In the genomic region with DNA sequence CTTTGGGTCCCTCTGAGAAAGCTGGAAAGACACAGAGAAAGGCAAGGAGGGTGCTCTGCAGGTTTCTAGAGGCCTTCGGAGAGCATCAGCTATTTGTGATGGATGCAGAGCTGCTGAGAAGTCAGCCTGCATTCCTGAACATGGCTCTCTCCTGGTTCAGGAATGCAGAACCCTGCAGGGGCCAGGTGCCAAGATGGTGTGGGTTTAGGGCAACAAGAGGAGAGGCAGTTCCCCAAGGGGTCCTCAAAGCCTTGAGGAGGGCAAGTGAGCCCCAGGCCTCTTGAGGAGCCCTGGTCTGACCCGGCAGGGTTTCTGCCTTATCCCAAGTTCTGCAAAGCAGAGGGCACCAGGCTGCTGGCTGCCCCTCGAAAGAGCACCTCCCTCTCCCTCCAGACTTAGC, we compare ENCODE assay signal across 16 cellular contexts.
A peak's percentile ranks its signal among the peaks of the same experiment; 100 is the strongest.
DNase-seq lines count a peak whose midpoint lies in the region; ATAC-seq and TF ChIP-seq lines count a peak whose summit lies in the region.
"Had no signal": no experiment of that assay in that cellular context is flagged by ENCODE, and none has a peak within 500 bp of the region (broad histone marks: within the 10 kb centered on the region; RNA-seq: fewer than 3 reads in every experiment).

No MANE protein-coding gene starts in this region.

- intact Hi-C loops in OCI-LY7 (cut with micrococcal nuclease; ENCODE audit: unreplicated experiment): no loop called here

- H3K4me2 ChIP-seq in osteoblast (ENCODE audit: insufficient read depth, low read length): no peak overlapping the region
- no peak overlapping the region for H3K4me2 ChIP-seq in OCI-LY7 (ENCODE audit: low read length)
- H3K4me2 ChIP-seq: A549 had no signal

- H2AFZ ChIP-seq in osteoblast (ENCODE audit: low read length): no peak overlapping the region
- H2AFZ ChIP-seq in OCI-LY7 (ENCODE audit: low read length): no peak overlapping the region

- H3K9me2 ChIP-seq in OCI-LY7 (ENCODE audit: insufficient read depth, low read length): no peaks in the 10 kb centered on the region

- no peaks in the 10 kb centered on the region for H3K36me3 ChIP-seq in H7 (replicated peaks; ENCODE audit: control insufficient read depth, insufficient read depth, low read length)
- H3K36me3 ChIP-seq in endodermal cell (ENCODE audit: control insufficient read depth, insufficient read depth, low read length): no peaks in the 10 kb centered on the region
- no peaks in the 10 kb centered on the region for H3K36me3 ChIP-seq in osteoblast (ENCODE audit: insufficient read depth, low read length)
- H3K36me3 ChIP-seq in OCI-LY7 (ENCODE audit: insufficient read depth, low read length): no peaks in the 10 kb centered on the region
- H3K36me3 ChIP-seq: BE2C had no signal

- H3K4me1 ChIP-seq in endodermal cell (ENCODE audit: control insufficient read depth, insufficient read depth, low read length): no peaks in the 10 kb centered on the region
- peaks cover 10% of the 10 kb centered on the region for H3K4me1 ChIP-seq in osteoblast (ENCODE audit: insufficient read depth, low read length)
- no peaks in the 10 kb centered on the region for H3K4me1 ChIP-seq in OCI-LY7 (ENCODE audit: insufficient read depth, low read length, poor library complexity, severe bottlenecking)
- H3K4me1 ChIP-seq: A549 had no signal

- H3K9ac ChIP-seq in endodermal cell (ENCODE audit: extremely low read depth, low read length, poor library complexity, severe bottlenecking): no peak overlapping the region

- H3K27ac ChIP-seq in endodermal cell (ENCODE audit: low read depth, low read length) (no peak overlapping the region), osteoblast (ENCODE audit: low read depth, low read length) (no peak overlapping the region), OCI-LY7 (ENCODE audit: low read depth, low read length, poor library complexity, severe bottlenecking) (no peak overlapping the region)
- H3K27ac ChIP-seq: A549 had no signal

- H3K4me3 ChIP-seq in H7 (ENCODE audit: insufficient read depth, low read depth, low read length) (no peak overlapping the region), endodermal cell (ENCODE audit: low read length) (no peak overlapping the region), osteoblast (ENCODE audit: insufficient read depth, low read length) (no peak overlapping the region), OCI-LY7 (ENCODE audit: low read depth, low read length, poor library complexity, severe bottlenecking) (no peak overlapping the region)
- H3K4me3 ChIP-seq: A549, GM12878 had no signal

- H3K79me2 ChIP-seq in osteoblast (ENCODE audit: insufficient read depth, low read length) (no peaks in the 10 kb centered on the region), OCI-LY7 (ENCODE audit: insufficient read depth, low read depth, low read length) (no peaks in the 10 kb centered on the region)

- POLR2A ChIA-PET in OCI-LY7 (lab: Charles Lee): no interaction called here

- H3K36me3 Mint-ChIP-seq in endodermal cell (ENCODE audit: low read depth): no peaks in the 10 kb centered on the region
- H3K36me3 Mint-ChIP-seq: CD8-positive, alpha-beta memory T cell had no signal

- no peak for TF ChIP-seq CTCF in endodermal cell (conservative IDR thresholded peaks at IDR 0.05)
- no peak for TF ChIP-seq CTCF in osteoblast (IDR thresholded peaks at IDR 0.05; ENCODE audit: extremely low read depth, low read depth, low read length)
- TF ChIP-seq CTCF in OCI-LY7 (conservative IDR thresholded peaks at IDR 0.05; ENCODE audit: low read length): no peak

- H3K27me3 ChIP-seq in H7 (ENCODE audit: control insufficient read depth, insufficient read depth, low read length) (no peaks in the 10 kb centered on the region), endodermal cell (ENCODE audit: control insufficient read depth, insufficient read depth, low read length, poor library complexity, severe bottlenecking) (no peaks in the 10 kb centered on the region), osteoblast (ENCODE audit: insufficient read depth, low read length) (peaks cover 5% of the 10 kb centered on the region)
- H3K27me3 ChIP-seq: BE2C had no signal

- no peak overlapping the region for H3K27ac Mint-ChIP-seq in endodermal cell

- 67 to 85% methylated on average over 1 to 3 of the region's 3 CpGs for WGBS in endodermal cell (ENCODE audit: insufficient coverage in 1 of 2, insufficient read length in 1 of 2), 2 experiments

- no TSS peak for BruUV-seq in OCI-LY7 (replicated peaks; lab: Mats Ljungman, UMichigan)

- H4K20me1 ChIP-seq in osteoblast (ENCODE audit: insufficient read depth, low read length) (no peaks in the 10 kb centered on the region), OCI-LY7 (ENCODE audit: insufficient read depth, low read length) (no peaks in the 10 kb centered on the region)

- CTCF ChIA-PET in OCI-LY7 (lab: Charles Lee; ENCODE audit: unreplicated experiment): no interaction called here

- peaks cover 24% of the 10 kb centered on the region for H3K4me1 Mint-ChIP-seq in endodermal cell
- H3K4me1 Mint-ChIP-seq: CD8-positive, alpha-beta memory T cell had no signal

- H3K9me3 Mint-ChIP-seq in endodermal cell: no peaks in the 10 kb centered on the region
- H3K9me3 Mint-ChIP-seq: CD8-positive, alpha-beta memory T cell had no signal

- DNase-seq in H7 (peak; percentile 67), endodermal cell (peak; percentile 68), osteoblast (ENCODE audit: insufficient read length, low spot score, missing footprints) (peak; percentile 77), OCI-LY7 (ENCODE audit: low spot score) (no peak), EL (no peak)
- DNase-seq: BE2C; Caco-2; CD8-positive, alpha-beta memory T cell; DMS53; GOT3; IMR-90; KBM-7 had no signal

- no peak overlapping the region for H3K4me3 Mint-ChIP-seq in endodermal cell
- H3K4me3 Mint-ChIP-seq: CD8-positive, alpha-beta memory T cell had no signal

- H3K27me3 Mint-ChIP-seq in endodermal cell (ENCODE audit: insufficient read depth): peaks cover 6% of the 10 kb centered on the region

- no peak for ATAC-seq in GM18520 (IDR thresholded peaks at IDR 0.05; ENCODE audit: unreplicated experiment)
- ATAC-seq: A549, GM12878, HCT116 had no signal

- H3K9me3 ChIP-seq in endodermal cell (ENCODE audit: control insufficient read depth, low read length): no peaks in the 10 kb centered on the region
- no peaks in the 10 kb centered on the region for H3K9me3 ChIP-seq in osteoblast (ENCODE audit: low read depth, low read length)
- no peaks in the 10 kb centered on the region for H3K9me3 ChIP-seq in OCI-LY7 (ENCODE audit: low read length)
- H3K9me3 ChIP-seq: A549, BE2C, Caco-2 had no signal

Comparison
In these comparisons a context has a peak if more than half of its experiments do, and no peak if none do; other contexts are left out.
1. DNase-seq: peak in H7 (single experiment), endodermal cell (single experiment) and osteoblast (single experiment); none in OCI-LY7 (single experiment) and EL (single experiment).